In the genomic region with DNA sequence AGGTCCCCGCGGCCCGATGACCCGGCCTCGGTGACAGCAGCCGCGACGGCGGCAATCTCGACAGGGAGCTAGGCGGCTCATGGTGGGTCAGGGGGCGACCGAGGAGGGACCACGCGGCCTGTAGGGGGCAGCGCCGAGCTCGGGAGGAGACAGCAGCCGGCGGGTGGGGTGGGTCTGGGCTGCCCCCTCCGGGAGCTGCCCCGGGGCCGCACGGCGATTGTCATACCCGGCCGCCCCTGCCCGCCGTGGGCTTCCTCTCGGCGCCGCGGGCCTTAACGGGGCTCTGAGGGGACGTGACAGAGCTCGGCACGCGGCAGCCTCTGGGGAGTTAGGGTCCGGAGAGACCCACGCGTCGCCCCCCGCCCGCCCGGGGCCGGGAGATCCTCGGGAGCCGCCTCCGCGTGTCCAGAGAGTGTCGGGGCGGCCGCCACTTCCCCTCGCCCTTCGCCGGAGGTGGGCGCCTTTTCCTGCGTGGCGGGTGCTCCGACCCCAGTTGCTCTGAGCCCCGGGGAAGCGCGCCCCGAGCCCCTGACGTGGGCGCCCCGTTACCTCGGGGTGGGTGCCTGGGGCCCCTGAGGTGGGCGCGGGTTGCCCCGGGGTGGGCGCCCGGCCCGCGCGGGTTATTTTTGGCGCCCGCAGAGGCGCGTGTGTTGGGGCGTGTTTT, we compare ENCODE assay signal across 8 cellular contexts. TPM values are rescaled to one million over a fixed set of nuclear protein-coding genes. Genes with fewer than 3 reads are reported as not detected.
A peak's percentile ranks its signal among the peaks of the same experiment; 100 is the strongest.
DNase-seq lines count a peak whose midpoint lies in the region; ATAC-seq and TF ChIP-seq lines count a peak whose summit lies in the region.

No MANE protein-coding gene starts in this region.

- H3K9me3 ChIP-seq in CD4-positive, alpha-beta T cell (ENCODE audit: control insufficient read depth, low read length): no peaks in the 10 kb centered on the region
- H3K9me3 ChIP-seq in HUES6 (ENCODE audit: control insufficient read depth, insufficient read depth, low read depth, low read length): no peaks in the 10 kb centered on the region
- H3K9me3 ChIP-seq in lung (ENCODE audit: control insufficient read depth in 2 of 2, insufficient read depth in 1 of 2, low read length in 1 of 2): no peaks in the 10 kb centered on the region

- TF ChIP-seq CTCF in CD4-positive, alpha-beta T cell (IDR thresholded peaks at IDR 0.05): peak; percentile 71
- TF ChIP-seq CTCF in GM20000 (IDR thresholded peaks at IDR 0.05; ENCODE audit: extremely low read depth, missing control alignments) (peak; percentile 64), lung (IDR thresholded peaks at IDR 0.05; ENCODE audit: control extremely low read depth, extremely low read depth) (no peak)

- peak overlapping the region; percentile 29 for H3K9ac ChIP-seq in HUES6 (ENCODE audit: low read length)

- no peaks in the 10 kb centered on the region for H3K9me3 Mint-ChIP-seq in CD4-positive, alpha-beta T cell

- H3K27ac Mint-ChIP-seq in CD4-positive, alpha-beta T cell: peak overlapping the region; percentile 98

- peak; percentile 59 to 77 (median 66) for DNase-seq in CD4-positive, alpha-beta T cell
- DNase-seq in GM20000 (ENCODE audit: low spot score) (peak; percentile 92), dermis blood vessel endothelial cell (peak; percentile 83), lung (ENCODE audit: low spot score) (no peak), NCI-H2081 (lab: John Stamatoyannopoulos, UW) (no peak)
- peak; percentile 76 to 77 for DNase-seq in activated CD4-positive, alpha-beta T cell treated with anti-CD3 and anti-CD28 coated beads for 4 hours
- peak; percentile 57 for DNase-seq in stimulated activated CD8-positive, alpha-beta memory T cell treated with anti-CD3 and anti-CD28 coated beads, Interleukin-15, amount 100 ng/mL, for 24 hours (ENCODE audit: low read depth)

- CTCF ChIA-PET in CD4-positive, alpha-beta T cell (lab: Charles Lee): interaction anchor here (0.7 to 3.1 kb wide), 21 partner anchors 9 to 354 kb away, joined by 3 to 17 read pairs (median 4); no protein-coding TSS in a partner anchor

- 2 to 5% methylated on average over 80 to 81 of the region's 81 CpGs for WGBS in lung, 2 donors

- H3K27me3 ChIP-seq in CD4-positive, alpha-beta T cell (ENCODE audit: control insufficient read depth, insufficient read depth, low read length): no peaks in the 10 kb centered on the region
- H3K27me3 ChIP-seq in HUES6 (ENCODE audit: control insufficient read depth, insufficient read depth, low read length): peaks cover 64% of the 10 kb centered on the region
- no peaks in the 10 kb centered on the region for H3K27me3 ChIP-seq in lung (ENCODE audit: control insufficient read depth, insufficient read depth)

- peak overlapping the region; percentile 91 for H3K27ac ChIP-seq in CD4-positive, alpha-beta T cell (ENCODE audit: low read depth, low read length)
- H3K27ac ChIP-seq in HUES6 (ENCODE audit: low read depth, low read length) (no peak overlapping the region), lung (ENCODE audit: low read depth in 1 of 2, low read length in 1 of 2) (peak overlapping the region; percentile 80 to 99)

- H3K36me3 ChIP-seq in HUES6 (ENCODE audit: control insufficient read depth, insufficient read depth, low read length) (no peaks in the 10 kb centered on the region), lung (ENCODE audit: control insufficient read depth in 2 of 2, insufficient read depth in 2 of 2, low read length in 2 of 2) (no peaks in the 10 kb centered on the region)

- H3K4me1 Mint-ChIP-seq in CD4-positive, alpha-beta T cell (ENCODE audit: low read depth): peaks cover 46% of the 10 kb centered on the region

- no peaks in the 10 kb centered on the region for H3K27me3 Mint-ChIP-seq in CD4-positive, alpha-beta T cell

- POLR2A ChIA-PET in CD4-positive, alpha-beta T cell (lab: Charles Lee): interaction anchor here (0.7 to 7.7 kb wide), 23 partner anchors 12 to 348 kb away, joined by 3 to 137 read pairs (median 4); no protein-coding TSS in a partner anchor

- intact Hi-C loops in CD4-positive, alpha-beta T cell (cut with DNase I, micrococcal nuclease): loop anchor here (1.0 to 10.0 kb wide), 7 partner anchors 17 to 599 kb away; no protein-coding TSS in a partner anchor

- H3K4me3 Mint-ChIP-seq in CD4-positive, alpha-beta T cell: peak overlapping the region; percentile 100

- H3K4me1 ChIP-seq in HUES6 (ENCODE audit: control insufficient read depth, insufficient read depth, low read length) (peaks cover 21% of the 10 kb centered on the region), lung (ENCODE audit: control insufficient read depth in 2 of 2, insufficient read depth in 2 of 2, low read length in 2 of 2) (no peaks in the 10 kb centered on the region)

- peak overlapping the region; percentile 72 for H3K4me3 ChIP-seq in HUES6 (ENCODE audit: low read depth, low read length)
- H3K4me3 ChIP-seq in lung: peak overlapping the region; percentile 74

- H3K36me3 Mint-ChIP-seq in CD4-positive, alpha-beta T cell (ENCODE audit: low read depth): peaks cover 17% of the 10 kb centered on the region

- peak; percentile 32 for ATAC-seq in CD4-positive, alpha-beta T cell (ENCODE audit: poor library complexity)
- peak; percentile 45 for ATAC-seq in lung (ENCODE audit: insufficient read depth, low FRiP score)

RNA-seq across cellular contexts. Expression of a gene that starts 0.5 kb away (rescaled TPM):
- total RNA-seq in CD4-positive, alpha-beta T cell: 10 to 100 TPM; 35.1 to 36.3 TPM
- 12.4 and 14.8 TPM in 2 replicates for total RNA-seq in dermis blood vessel endothelial cell
- total RNA-seq in lung: 10 to 100 TPM in 1 of 2 donors, 1 to 10 TPM in 1; 7.9 to 16.7 TPM
- 1 to 10 TPM; 1.0 to 6.3 TPM for polyA plus RNA-seq in lung

Comparison
In these comparisons a context has a peak if more than half of its experiments do, and no peak if none do; other contexts are left out.
1. DNase-seq: peak in CD4-positive, alpha-beta T cell (10 of 10), GM20000 (single experiment), activated CD4-positive, alpha-beta T cell treated with anti-CD3 and anti-CD28 coated beads for 4 hours (2 of 2), dermis blood vessel endothelial cell (single experiment) and stimulated activated CD8-positive, alpha-beta memory T cell treated with anti-CD3 and anti-CD28 coated beads, Interleukin-15, amount 100 ng/mL, for 24 hours (single experiment); none in lung (single experiment) and NCI-H2081 (0 of 2).